Comparison of ENCODE assay signal across 13 cellular contexts in the genomic region with DNA sequence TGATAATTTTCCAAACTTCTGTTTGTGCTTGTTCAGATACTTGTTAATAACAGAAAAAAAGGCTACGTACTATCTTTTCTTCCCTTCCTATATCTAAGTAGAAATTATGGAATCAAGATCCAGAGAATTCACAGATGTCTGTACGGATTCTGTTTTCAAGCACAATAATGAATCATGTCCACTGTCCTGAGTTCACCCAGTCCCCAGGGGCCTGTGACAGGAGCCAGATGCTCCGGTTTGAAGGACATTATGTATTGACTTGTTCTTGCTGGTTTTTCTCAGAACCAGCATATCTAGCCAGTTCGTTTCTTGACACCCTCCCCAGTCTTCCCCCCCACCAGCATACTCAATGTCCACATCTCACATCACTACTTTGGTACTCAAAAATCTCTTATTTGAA.
DNase-seq lines count a peak whose midpoint lies in the region; ATAC-seq and TF ChIP-seq lines count a peak whose summit lies in the region.
"Had no signal": no experiment of that assay in that cellular context is flagged by ENCODE, and none has a peak within 500 bp of the region (broad histone marks: within the 10 kb centered on the region; RNA-seq: fewer than 3 reads in every experiment).

No MANE protein-coding gene starts in this region.

- no peaks in the 10 kb centered on the region for H3K27me3 ChIP-seq in Caco-2 (replicated peaks; ENCODE audit: control insufficient read depth, insufficient read depth, low read length)
- H3K27me3 ChIP-seq in adrenal gland, result no peaks in the 10 kb centered on the region

- peak overlapping the region; percentile 10 to 80 (median 69) for H3K27ac ChIP-seq in adrenal gland

- no peak for TF ChIP-seq POLR2A in adrenal gland (IDR thresholded peaks at IDR 0.05)

- 19 to 40% (median 31%) methylated on average over 4 of the region's 4 CpGs for WGBS in adrenal gland, 4 donors

- H3K36me3 Mint-ChIP-seq in Caco-2 (ENCODE audit: insufficient read depth, unreplicated experiment), result no peaks in the 10 kb centered on the region
- H3K36me3 Mint-ChIP-seq in progenitor cell of endocrine pancreas (ENCODE audit: insufficient read depth), result no peaks in the 10 kb centered on the region
- no peaks in the 10 kb centered on the region for H3K36me3 Mint-ChIP-seq in WTC11

- H3K9me3 ChIP-seq in Caco-2, result no peaks in the 10 kb centered on the region
- no peaks in the 10 kb centered on the region for H3K9me3 ChIP-seq in adrenal gland (replicated peaks in 1 of 3)

- no peaks in the 10 kb centered on the region for H3K36me3 ChIP-seq in Caco-2 (ENCODE audit: control insufficient read depth, insufficient read depth, low read length)
- no peaks in the 10 kb centered on the region for H3K36me3 ChIP-seq in adrenal gland (replicated peaks in 1 of 2)

- H3K27me3 Mint-ChIP-seq in Caco-2 (ENCODE audit: insufficient read depth, unreplicated experiment) (no peaks in the 10 kb centered on the region), progenitor cell of endocrine pancreas (no peaks in the 10 kb centered on the region), WTC11 (ENCODE audit: low read depth) (no peaks in the 10 kb centered on the region)
- H3K27me3 Mint-ChIP-seq: stimulated activated memory B cell treated with anti-CD40 and anti-IgM and Interleukin-4, amounts not matched to agents 10 μg/mL and 1 μg/mL and 100 μg/mL, for 72 hours had no signal

- POLR2A ChIA-PET in Caco-2 (lab: Charles Lee), result no interaction called here
- POLR2A ChIA-PET in WTC11 (lab: Charles Lee), result no interaction called here

- H3K9me3 Mint-ChIP-seq in Caco-2 (ENCODE audit: unreplicated experiment) (no peaks in the 10 kb centered on the region), progenitor cell of endocrine pancreas (ENCODE audit: low read depth) (no peaks in the 10 kb centered on the region), WTC11 (no peaks in the 10 kb centered on the region)
- H3K9me3 Mint-ChIP-seq: activated naive CD4-positive, alpha-beta T cell treated with anti-CD3 and anti-CD28 coated beads for 36 hours; nephron; stimulated activated memory B cell treated with anti-CD40 and anti-IgM and Interleukin-4, amounts not matched to agents 10 μg/mL and 1 μg/mL and 100 μg/mL, for 72 hours had no signal

- DNase-seq in Caco-2 (no peak), adrenal gland (peak; percentile 46 to 89 (median 58)), left cardiac atrium (peak; percentile 47), progenitor cell of endocrine pancreas (ENCODE audit: low spot score, unreplicated experiment) (no peak), WTC11 (ENCODE audit: low spot score) (no peak), HuH-7.5 (ENCODE audit: low spot score) (no peak), DMS79 (lab: John Stamatoyannopoulos, UW) (no peak)
- DNase-seq: activated naive CD4-positive, alpha-beta T cell treated with anti-CD3 and anti-CD28 coated beads for 36 hours; Calu3; NCI-H1048 had no signal

- CTCF ChIA-PET in Caco-2 (lab: Charles Lee) (no interaction called here), WTC11 (lab: Charles Lee) (interaction anchor here (0.7 to 4.0 kb wide), 3 partner anchors 11 to 37 kb away, joined by 3 to 13 read pairs (median 9); no protein-coding TSS in a partner anchor)

- TF ChIP-seq CTCF in Caco-2 (IDR thresholded peaks at IDR 0.05; ENCODE audit: insufficient read depth in 1 of 2, low read depth in 1 of 2, low read length in 1 of 2, severe bottlenecking in 1 of 2, unreplicated experiment in 1 of 2) (no peak), adrenal gland (IDR thresholded peaks at IDR 0.05) (no peak), progenitor cell of endocrine pancreas (IDR thresholded peaks at IDR 0.05; ENCODE audit: unreplicated experiment) (no peak), WTC11 (IDR thresholded peaks at IDR 0.05) (no peak)

- peak overlapping the region; percentile 80 for H3K27ac Mint-ChIP-seq in Caco-2 (ENCODE audit: unreplicated experiment)
- H3K27ac Mint-ChIP-seq in progenitor cell of endocrine pancreas, result peak overlapping the region; percentile 46
- no peak overlapping the region for H3K27ac Mint-ChIP-seq in WTC11
- H3K27ac Mint-ChIP-seq: activated naive CD4-positive, alpha-beta T cell treated with anti-CD3 and anti-CD28 coated beads for 36 hours; nephron; stimulated activated memory B cell treated with anti-CD40 and anti-IgM and Interleukin-4, amounts not matched to agents 10 μg/mL and 1 μg/mL and 100 μg/mL, for 72 hours had no signal

- H3K4me3 Mint-ChIP-seq in Caco-2 (ENCODE audit: unreplicated experiment), result no peak overlapping the region
- no peak overlapping the region for H3K4me3 Mint-ChIP-seq in progenitor cell of endocrine pancreas (ENCODE audit: low read depth)
- H3K4me3 Mint-ChIP-seq in WTC11, result no peak overlapping the region
- H3K4me3 Mint-ChIP-seq: activated naive CD4-positive, alpha-beta T cell treated with anti-CD3 and anti-CD28 coated beads for 36 hours; nephron; stimulated activated memory B cell treated with anti-CD40 and anti-IgM and Interleukin-4, amounts not matched to agents 10 μg/mL and 1 μg/mL and 100 μg/mL, for 72 hours had no signal

- no TSS peak for BruUV-seq in Caco-2 (replicated peaks; lab: Mats Ljungman, UMichigan)

- ATAC-seq in left cardiac atrium (peak; percentile 34 to 71), WTC11 (no peak), GM19328 (IDR thresholded peaks at IDR 0.05; ENCODE audit: unreplicated experiment) (no peak)
- ATAC-seq: stimulated activated memory B cell treated with anti-CD40 and anti-IgM and Interleukin-4, amounts not matched to agents 10 μg/mL and 1 μg/mL and 100 μg/mL, for 72 hours had no signal

- H3K4me1 Mint-ChIP-seq in Caco-2 (ENCODE audit: low read depth, unreplicated experiment) (peaks cover 42% of the 10 kb centered on the region), progenitor cell of endocrine pancreas (ENCODE audit: low read depth) (peaks cover 7% of the 10 kb centered on the region), WTC11 (peaks cover 20% of the 10 kb centered on the region)
- H3K4me1 Mint-ChIP-seq: nephron; stimulated activated memory B cell treated with anti-CD40 and anti-IgM and Interleukin-4, amounts not matched to agents 10 μg/mL and 1 μg/mL and 100 μg/mL, for 72 hours had no signal

- H3K4me1 ChIP-seq in Caco-2 (peaks cover 73% of the 10 kb centered on the region), adrenal gland (replicated peaks in 1 of 2) (peaks cover 10 to 26% of the 10 kb centered on the region in 2 donors)

- no peak overlapping the region for H3K4me3 ChIP-seq in Caco-2 (ENCODE audit: low read depth, low read length)
- H3K4me3 ChIP-seq in adrenal gland, result no peak overlapping the region

- intact Hi-C loops in Caco-2 (cut with micrococcal nuclease; ENCODE audit: unreplicated experiment) (no loop called here), adrenal gland (cut with DNase I) (no loop called here), left cardiac atrium (cut with DNase I) (no loop called here)

TF ChIP-seq in WTC11, 78 proteins besides CTCF, POLR2A, EP300 and RAD21:
- TF ChIP-seq TEAD4 (CRISPR knock-in tag; IDR thresholded peaks at IDR 0.05) (no peak), OVOL2 (CRISPR knock-in tag; IDR thresholded peaks at IDR 0.05; ENCODE audit: borderline replicate concordance) (no peak), USF2 (CRISPR knock-in tag; IDR thresholded peaks at IDR 0.05) (no peak), MXD4 (CRISPR knock-in tag; IDR thresholded peaks at IDR 0.05; ENCODE audit: borderline replicate concordance) (no peak), NFYB (CRISPR knock-in tag; conservative IDR thresholded peaks at IDR 0.05; ENCODE audit: low read depth) (no peak), CBFB (CRISPR knock-in tag; IDR thresholded peaks at IDR 0.05; ENCODE audit: low read depth) (no peak)

Comparison
In these comparisons a context has a peak if more than half of its experiments do, and no peak if none do; other contexts are left out.
1. DNase-seq: peak in adrenal gland (7 of 7) and left cardiac atrium (single experiment); none in Caco-2 (0 of 2), progenitor cell of endocrine pancreas (single experiment), WTC11 (single experiment), HuH-7.5 (single experiment) and DMS79 (single experiment).
2. ATAC-seq: peak in left cardiac atrium (2 of 2); none in WTC11 (single experiment) and GM19328 (single experiment).